ENCODE assay signal across 8 cellular contexts in the genomic region with DNA sequence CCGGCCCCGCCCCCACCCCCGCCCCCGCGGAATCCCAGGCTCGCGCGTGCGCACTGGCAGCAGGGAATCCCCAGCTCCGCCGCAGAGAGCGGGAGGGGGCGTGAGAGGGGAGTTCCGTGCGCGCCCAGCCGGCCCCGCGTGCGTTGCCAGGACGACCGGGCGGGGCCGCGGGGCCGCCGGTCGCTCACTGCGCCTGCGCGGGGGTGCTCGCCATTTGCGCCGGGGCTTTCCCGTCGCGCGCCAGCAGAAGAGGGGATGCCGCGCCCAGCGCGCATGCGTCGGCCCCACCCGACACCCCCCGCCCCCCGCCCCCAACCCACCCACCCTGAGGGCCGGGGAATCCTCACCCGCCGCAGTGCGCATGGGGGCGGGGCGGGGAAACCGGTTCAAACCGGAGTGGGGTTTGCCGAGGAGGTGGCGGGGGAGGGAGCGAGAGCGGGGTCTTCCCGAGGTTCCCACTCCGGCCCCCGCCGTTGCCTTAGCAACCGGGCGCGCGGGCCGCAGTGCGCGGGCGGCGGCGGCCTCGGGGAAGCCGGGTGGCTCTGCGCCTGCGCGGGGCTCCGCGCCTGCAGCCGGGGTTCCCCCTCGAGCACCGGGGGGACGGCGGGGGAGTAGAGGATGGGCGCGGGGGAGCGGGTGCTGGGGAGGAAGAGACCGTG. TPM values are rescaled to one million over a fixed set of nuclear protein-coding genes. Genes with fewer than 3 reads are reported as not detected.
DNase-seq lines count a peak whose midpoint lies in the region; TF ChIP-seq lines count a peak whose summit lies in the region.

No MANE protein-coding gene starts in this region.

- peaks cover 38% of the 10 kb centered on the region for H3K27me3 ChIP-seq in SJCRH30
- H3K27me3 ChIP-seq in subcutaneous abdominal adipose tissue (ENCODE audit: control insufficient read depth in 5 of 5, insufficient read depth in 4 of 5, low read length in 5 of 5): peaks cover 27 to 44% (median 30%) of the 10 kb centered on the region in 5 donors

- H3K4me3 ChIP-seq in SJCRH30 (peak overlapping the region; percentile 61), subcutaneous abdominal adipose tissue (ENCODE audit: low read depth in 1 of 5, low read length in 5 of 5) (peak overlapping the region; percentile 15 to 73 (median 39))

- H3K4me1 ChIP-seq in SJCRH30 (peaks cover 16% of the 10 kb centered on the region), subcutaneous abdominal adipose tissue (ENCODE audit: control insufficient read depth in 5 of 5, insufficient read depth in 5 of 5, low read length in 5 of 5) (peaks cover 0 to 51% (median 42%) of the 10 kb centered on the region in 5 donors)

- H3K9ac ChIP-seq in subcutaneous abdominal adipose tissue (ENCODE audit: low read length in 5 of 5): no peak overlapping the region

- POLR2A ChIA-PET in HEK293T (lab: Yijun Ruan, JAX): no interaction called here

- H3K27ac ChIP-seq in SJCRH30: no peak overlapping the region
- no peak overlapping the region for H3K27ac ChIP-seq in subcutaneous abdominal adipose tissue (ENCODE audit: low read depth, low read length)

- H3K9me3 ChIP-seq in SJCRH30 (replicated peaks) (no peaks in the 10 kb centered on the region), subcutaneous abdominal adipose tissue (ENCODE audit: control insufficient read depth in 5 of 5, low read length in 5 of 5) (no peaks in the 10 kb centered on the region)

- H3K36me3 ChIP-seq in SJCRH30 (no peaks in the 10 kb centered on the region), subcutaneous abdominal adipose tissue (ENCODE audit: control insufficient read depth in 5 of 5, insufficient read depth in 5 of 5, low read length in 5 of 5) (peaks cover 0 to 18% (median 8%) of the 10 kb centered on the region in 5 donors)

- CTCF ChIA-PET in HEK293T (lab: Yijun Ruan, JAX): interaction anchor here (1.4 kb wide), 1 partner anchor 14 kb away, joined by 3 read pairs; no protein-coding TSS in a partner anchor

- DNase-seq in ELF-1 (ENCODE audit: low read depth, low spot score) (peak; percentile 95), HEK293T (ENCODE audit: extremely low spot score) (peak; percentile 100), NAMALWA (ENCODE audit: low spot score) (peak; percentile 97), SJCRH30 (peak; percentile 96 to 98), activated gamma-delta T cell treated with Interleukin-2 at 50 U/mL for 16 hours (peak; percentile 92), foreskin melanocyte (peak; percentile 76), nucleus accumbens (lab: John Stamatoyannopoulos, UW) (peak in 54 of 56 donors; percentile 58 to 98 (median 84))

TF ChIP-seq in HEK293T, 16 proteins besides CTCF, POLR2A, EP300 and RAD21:
- TF ChIP-seq TARDBP (IDR thresholded peaks at IDR 0.05): no peak
- no peak for TF ChIP-seq SUZ12 (IDR thresholded peaks at IDR 0.05)
- no peak for TF ChIP-seq LEF1 (IDR thresholded peaks at IDR 0.05; ENCODE audit: borderline replicate concordance)
- TF ChIP-seq CTBP1 (IDR thresholded peaks at IDR 0.05; ENCODE audit: borderline replicate concordance): no peak
- no peak; the same call in 1 of the 2 replicates for TF ChIP-seq FOXM1 (IDR thresholded peaks at IDR 0.05; ENCODE audit: borderline replicate concordance)
- no peak for TF ChIP-seq SP1 (IDR thresholded peaks at IDR 0.05)
- TF ChIP-seq FOXA1 (IDR thresholded peaks at IDR 0.05): no peak
- no peak for TF ChIP-seq ELF4 (IDR thresholded peaks at IDR 0.05)
- TF ChIP-seq HDGF (IDR thresholded peaks at IDR 0.05; ENCODE audit: borderline replicate concordance): no peak
- TF ChIP-seq BHLHE40 (IDR thresholded peaks at IDR 0.05; ENCODE audit: borderline replicate concordance): no peak
- no peak for TF ChIP-seq FOXK2 (IDR thresholded peaks at IDR 0.05)

RNA-seq across cellular contexts. Expression of gene CCDC124, which starts 15.1 kb away (rescaled TPM):
- 106 and 111 TPM in 2 replicates for total RNA-seq in SJCRH30 (2014; rRNA removed; shearing (Covaris generic))

RNA-seq across cellular contexts. Expression of gene KCNN1, which starts 19.0 kb away (rescaled TPM):
- total RNA-seq in SJCRH30 (2014; rRNA removed; shearing (Covaris generic)): not detected in 2 replicates
